Comparison of ENCODE assay signal across 15 cellular contexts in genomic region chr7:100022621-100023020, GRCh38. TPM values are rescaled to one million over a fixed set of nuclear protein-coding genes. Genes with fewer than 3 reads are reported as not detected.
A peak's percentile ranks its signal among the peaks of the same experiment; 100 is the strongest.
DNase-seq lines count a peak whose midpoint lies in the region; ATAC-seq lines count a peak whose summit lies in the region.
"Had no signal": no experiment of that assay in that cellular context is flagged by ENCODE, and none has a peak within 500 bp of the region (broad histone marks: within the 10 kb centered on the region; RNA-seq: fewer than 3 reads in every experiment).

No MANE protein-coding gene starts in this region.

- H3K14ac ChIP-seq in trophoblast cell (ENCODE audit: low read length): no peak overlapping the region

- H3K4me1 ChIP-seq in trophoblast cell (ENCODE audit: control insufficient read depth in 1 of 2, insufficient read depth in 2 of 2, low read length in 2 of 2): no peaks in the 10 kb centered on the region

- no peak overlapping the region for H2AFZ ChIP-seq in trophoblast cell (ENCODE audit: insufficient read depth, low read length, poor library complexity)
- H2AFZ ChIP-seq: GM23248 had no signal

- no peak overlapping the region for H3K4me2 ChIP-seq in trophoblast cell (ENCODE audit: low read length)
- H3K4me2 ChIP-seq: KMS-11 had no signal

- no peak overlapping the region for H3K23ac ChIP-seq in trophoblast cell (ENCODE audit: low read length)

- no peak overlapping the region for H4K12ac ChIP-seq in trophoblast cell (ENCODE audit: low read depth, low read length)

- no peaks in the 10 kb centered on the region for H3K79me2 ChIP-seq in trophoblast cell (ENCODE audit: control insufficient read depth, insufficient read depth, low read length, poor library complexity)

- no peak overlapping the region for H2BK120ac ChIP-seq in trophoblast cell (ENCODE audit: insufficient read depth, low read length, poor library complexity)

- no peaks in the 10 kb centered on the region for H3K79me1 ChIP-seq in trophoblast cell (ENCODE audit: low read length)

- H3K18ac ChIP-seq in trophoblast cell (ENCODE audit: low read length): no peak overlapping the region

- no peak overlapping the region for H3K4ac ChIP-seq in trophoblast cell (ENCODE audit: low read depth, low read length)

- ATAC-seq in esophagus mucosa (peak; percentile 96), GM19452 (IDR thresholded peaks at IDR 0.05; ENCODE audit: unreplicated experiment) (no peak), HG03280 (IDR thresholded peaks at IDR 0.05; ENCODE audit: unreplicated experiment) (no peak), HG02623 (IDR thresholded peaks at IDR 0.05; ENCODE audit: unreplicated experiment) (no peak)

- WGBS in trophoblast cell (ENCODE audit: extremely low coverage, insufficient coverage, insufficient read length): no CpG with 5 or more reads among the region's 5 CpGs

- H3K27me3 ChIP-seq in trophoblast cell (ENCODE audit: insufficient read depth, low read length): no peaks in the 10 kb centered on the region

- peaks cover 33 to 40% of the 10 kb centered on the region in 2 experiments for H3K36me3 ChIP-seq in trophoblast cell (ENCODE audit: control insufficient read depth in 1 of 2, insufficient read depth in 2 of 2, low read length in 2 of 2)

- H2AK5ac ChIP-seq in trophoblast cell (ENCODE audit: low read length): no peak overlapping the region

- H3K27ac ChIP-seq in trophoblast cell (ENCODE audit: low read depth, low read length): no peak overlapping the region
- H3K27ac ChIP-seq: GM23248, KMS-11 had no signal

- H3K4me3 ChIP-seq in trophoblast cell (ENCODE audit: low read depth, low read length): no peak overlapping the region
- H3K4me3 ChIP-seq: GM23248 had no signal

- no peak overlapping the region for H2BK5ac ChIP-seq in trophoblast cell (ENCODE audit: low read depth, low read length, poor library complexity)

- no peak overlapping the region for H4K8ac ChIP-seq in trophoblast cell (ENCODE audit: low read depth, low read length)

- H2BK12ac ChIP-seq in trophoblast cell (ENCODE audit: low read length): no peak overlapping the region

- no peaks in the 10 kb centered on the region for H3K9me3 ChIP-seq in trophoblast cell (ENCODE audit: insufficient read depth, low read depth, low read length)

- H4K91ac ChIP-seq in trophoblast cell (ENCODE audit: low read depth, low read length): no peak overlapping the region

- no peak overlapping the region for H3K9ac ChIP-seq in trophoblast cell (ENCODE audit: low read length)
- H3K9ac ChIP-seq: GM23248, KMS-11 had no signal

- DNase-seq in HT-29 (ENCODE audit: low spot score): peak; percentile 82
- DNase-seq in NCI-H69 (lab: John Stamatoyannopoulos, UW): peak; percentile 92
- DNase-seq in trophoblast cell: peak; percentile 70 to 78
- no peak for DNase-seq in germinal center (ENCODE audit: low spot score)
- DNase-seq: activated B cell treated with CpG ODN at 0.5 μM for 24 hours; activated CD8-positive, alpha-beta memory T cell treated with anti-CD3 and anti-CD28 coated beads, Interleukin-2, amount 50 U/mL, for 48 hours; GM23248; stimulated activated CD4-positive, alpha-beta T cell treated with anti-CD3 and anti-CD28 coated beads, Interleukin-2, amount 100 ng/mL, for 24 hours had no signal

RNA-seq across cellular contexts. Expression of gene ZKSCAN1, which starts 7.2 kb away (rescaled TPM):
- 22.5 and 32.1 TPM in 2 replicates for total RNA-seq in HT-29 (2014; rRNA removed; shearing (Covaris generic))
- total RNA-seq in esophagus mucosa: 62.4 TPM
- 17.3 and 18.4 TPM in 2 replicates for polyA plus RNA-seq in trophoblast cell (2013)

RNA-seq across cellular contexts. Expression of gene ZSCAN21, which starts 27.0 kb away (rescaled TPM):
- 7.7 and 7.9 TPM in 2 replicates for total RNA-seq in HT-29 (2014; rRNA removed; shearing (Covaris generic))
- total RNA-seq in esophagus mucosa: 3.7 TPM
- polyA plus RNA-seq in trophoblast cell (2013): 12.9 and 13.0 TPM in 2 replicates

RNA-seq across cellular contexts. Expression of gene AZGP1, which starts 46.8 kb away (rescaled TPM):
- total RNA-seq in HT-29 (2014; rRNA removed; shearing (Covaris generic)): 42.3 and 43.2 TPM in 2 replicates
- total RNA-seq in esophagus mucosa: 10.8 TPM
- not detected in 2 replicates for polyA plus RNA-seq in trophoblast cell (2013)
- total RNA-seq: activated B cell treated with CpG ODN at 0.5 μM for 24 hours, GM23248, myocyte had no signal
- polyA plus RNA-seq: BJ, GM23248 had no signal

RNA-seq across cellular contexts. Expression of gene ZNF3, which starts 58.9 kb away (rescaled TPM):
- total RNA-seq in HT-29 (2014; rRNA removed; shearing (Covaris generic)): 22.2 and 23.6 TPM in 2 replicates
- 12.4 TPM for total RNA-seq in esophagus mucosa
- 31.8 and 35.0 TPM in 2 replicates for polyA plus RNA-seq in trophoblast cell (2013)
